In the genomic region with DNA sequence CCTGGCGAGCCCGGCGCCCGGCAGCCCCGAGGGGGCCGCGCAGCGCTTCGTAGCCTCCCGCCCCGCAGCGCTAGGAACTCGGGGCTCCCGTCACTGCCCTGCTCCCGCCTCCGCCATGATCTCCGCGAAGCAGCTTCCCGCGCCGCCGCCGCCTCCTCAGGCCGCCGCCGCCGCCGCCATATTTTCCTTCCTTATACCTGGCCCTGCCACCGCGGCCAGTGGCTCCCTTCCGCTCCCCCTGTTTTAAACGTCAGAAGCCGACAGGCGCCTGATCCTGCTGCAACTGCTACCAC, we compare ENCODE assay signal across 8 cellular contexts. TPM values are rescaled to one million over a fixed set of nuclear protein-coding genes. Genes with fewer than 3 reads are reported as not detected.
DNase-seq lines count a peak whose midpoint lies in the region; ATAC-seq lines count a peak whose summit lies in the region.

No MANE protein-coding gene starts in this region.

- H3K4me3 Mint-ChIP-seq in effector memory CD8-positive, alpha-beta T cell: peak overlapping the region; percentile 98 to 99
- peak overlapping the region; percentile 94 to 100 (median 100) for H3K4me3 Mint-ChIP-seq in naive thymus-derived CD8-positive, alpha-beta T cell

- no peaks in the 10 kb centered on the region for H3K9me3 Mint-ChIP-seq in effector memory CD8-positive, alpha-beta T cell
- no peaks in the 10 kb centered on the region for H3K9me3 Mint-ChIP-seq in naive thymus-derived CD8-positive, alpha-beta T cell

- H3K4me1 Mint-ChIP-seq in effector memory CD8-positive, alpha-beta T cell (ENCODE audit: low read depth in 2 of 2): peaks cover 18 to 40% of the 10 kb centered on the region in 2 donors
- H3K4me1 Mint-ChIP-seq in naive thymus-derived CD8-positive, alpha-beta T cell: peaks cover 10 to 42% (median 38%) of the 10 kb centered on the region in 4 donors

- DNase-seq in NCI-H2171 (lab: John Stamatoyannopoulos, UW) (peak; percentile 62), NCI-H2171 treated with DMSO at 0.1 percent for 48 hours (lab: John Stamatoyannopoulos, UW) (no peak), NCI-H748 treated with DMSO at 0.1 percent for 48 hours (lab: John Stamatoyannopoulos, UW) (peak; percentile 82), mesenteric fat pad (ENCODE audit: low spot score) (no peak), COR-L47 (lab: John Stamatoyannopoulos, UW) (no peak)
- no peak for DNase-seq in effector memory CD8-positive, alpha-beta T cell
- DNase-seq in naive thymus-derived CD8-positive, alpha-beta T cell: peak in 1 of 10 donors; percentile 62

- peak overlapping the region; percentile 100 for H3K27ac Mint-ChIP-seq in effector memory CD8-positive, alpha-beta T cell
- H3K27ac Mint-ChIP-seq in naive thymus-derived CD8-positive, alpha-beta T cell: peak overlapping the region; percentile 99 to 100 (median 100)

- POLR2A ChIA-PET in naive thymus-derived CD8-positive, alpha-beta T cell (lab: Charles Lee): interaction anchor here (0.6 to 2.9 kb wide), 25 partner anchors 10 to 1127 kb away, joined by 3 to 14 read pairs (median 4); a partner anchor contains a TSS

- H3K27me3 Mint-ChIP-seq in effector memory CD8-positive, alpha-beta T cell: no peaks in the 10 kb centered on the region
- H3K27me3 Mint-ChIP-seq in naive thymus-derived CD8-positive, alpha-beta T cell: peaks cover 0 to under 1% (median 0%) of the 10 kb centered on the region in 5 donors

- ATAC-seq in HG02610 (IDR thresholded peaks at IDR 0.05; ENCODE audit: unreplicated experiment): peak; percentile 20
- peak; percentile 47 for ATAC-seq in effector memory CD8-positive, alpha-beta T cell (replicated peaks)
- ATAC-seq in naive thymus-derived CD8-positive, alpha-beta T cell: peak; percentile 51 to 58

- H3K36me3 Mint-ChIP-seq in effector memory CD8-positive, alpha-beta T cell (ENCODE audit: insufficient read depth): peaks cover 47% of the 10 kb centered on the region
- peaks cover 8 to 37% (median 20%) of the 10 kb centered on the region in 3 donors for H3K36me3 Mint-ChIP-seq in naive thymus-derived CD8-positive, alpha-beta T cell

RNA-seq across cellular contexts. Expression of a gene that starts 0.3 kb away (rescaled TPM):
- 100 to 1,000 TPM; 197 to 208 TPM for total RNA-seq in naive thymus-derived CD8-positive, alpha-beta T cell
- polyA plus RNA-seq in naive thymus-derived CD8-positive, alpha-beta T cell: 100 to 1,000 TPM in 1 of 3 donors, 10 to 100 TPM in 2; 73.8 to 121 (median 75.3) TPM
- 64.4 TPM for total RNA-seq in mesenteric fat pad

Comparison
In these comparisons a context has a peak if more than half of its experiments do, and no peak if none do; other contexts are left out.
1. DNase-seq: peak in NCI-H2171 (single experiment) and NCI-H748 treated with DMSO at 0.1 percent for 48 hours (single experiment); none in NCI-H2171 treated with DMSO at 0.1 percent for 48 hours (single experiment), effector memory CD8-positive, alpha-beta T cell (0 of 3), mesenteric fat pad (single experiment) and COR-L47 (single experiment).
2. Peak in every context shown above with its lines, with median percentiles within 50 percentile points of each other: ATAC-seq.